Comparison of ENCODE assay signal across 14 cellular contexts in the genomic region with DNA sequence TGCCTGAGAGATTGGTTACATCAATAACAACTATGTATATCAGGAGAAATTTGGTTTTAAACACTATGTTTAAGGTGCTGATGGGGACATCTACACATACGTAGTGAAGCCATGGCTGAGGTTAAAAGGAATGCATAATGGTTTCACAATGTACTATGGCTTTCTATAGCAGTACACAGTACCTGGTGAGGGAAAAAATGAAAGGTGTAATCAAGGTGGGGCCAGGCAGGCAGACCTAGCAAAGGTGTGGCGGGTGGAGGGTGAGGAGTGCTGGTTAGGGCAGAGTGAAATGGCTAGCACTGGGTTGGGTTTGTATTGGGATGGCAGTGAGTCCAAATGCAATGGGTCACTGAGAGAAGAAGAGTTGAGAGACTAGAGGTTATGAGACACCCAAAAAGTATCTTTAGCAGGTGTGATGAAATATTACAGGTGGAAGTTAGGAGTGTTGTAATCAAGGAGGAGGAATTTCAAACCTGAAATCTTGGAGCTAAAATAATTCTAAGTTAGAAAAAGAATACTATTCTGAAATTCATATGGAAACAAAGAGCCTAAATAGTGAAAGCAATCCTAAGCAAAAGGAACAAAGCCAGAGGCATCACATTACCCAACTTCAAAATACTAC.
"Had no signal": no experiment of that assay in that cellular context is flagged by ENCODE, and none has a peak within 500 bp of the region (broad histone marks: within the 10 kb centered on the region; RNA-seq: fewer than 3 reads in every experiment).

No MANE protein-coding gene starts in this region.

- H3K4me3 ChIP-seq: prostate gland had no signal

- H3K36me3 ChIP-seq: prostate gland had no signal

- FAIRE-seq: small intestine had no signal

- H3K4me3 Mint-ChIP-seq: activated T-cell treated with anti-CD3 and anti-CD28 coated beads, Interleukin-2, amount 50 U/mL, for 24 hours had no signal

- H3K9me3 ChIP-seq: prostate gland had no signal

- DNase-seq: activated naive CD4-positive, alpha-beta T cell treated with anti-CD3 and anti-CD28 coated beads, Interleukin-2, amount 50 U/mL, for 16 hours; activated T-cell treated with anti-CD3 and anti-CD28 coated beads, Interleukin-2, amount 50 U/mL, for 24 hours; amniotic stem cell; central memory CD4-positive, alpha-beta T cell; cortex of kidney; effector CD8-positive, alpha-beta T cell; foreskin melanocyte; kidney glomerular epithelial cell; right cardiac atrium; small intestine; stimulated activated CD4-positive, alpha-beta T cell treated with anti-CD3 and anti-CD28 coated beads, Interleukin-4, amount 100 ng/mL, for 24 hours; stimulated activated naive CD4-positive, alpha-beta T cell; SW 1271 had no signal

- H3K27ac ChIP-seq: prostate gland had no signal

- H3K27me3 Mint-ChIP-seq: activated T-cell treated with anti-CD3 and anti-CD28 coated beads, Interleukin-2, amount 50 U/mL, for 24 hours had no signal

- ATAC-seq: right cardiac atrium had no signal

- H3K27ac Mint-ChIP-seq: activated T-cell treated with anti-CD3 and anti-CD28 coated beads, Interleukin-2, amount 50 U/mL, for 24 hours had no signal

- H3K4me1 ChIP-seq: prostate gland had no signal
